Comparison of ENCODE assay signal across 30 cellular contexts in genomic region chr1:47672622-47673021, GRCh38.
"Had no signal": no experiment of that assay in that cellular context is flagged by ENCODE, and none has a peak within 500 bp of the region (broad histone marks: within the 10 kb centered on the region; RNA-seq: fewer than 3 reads in every experiment).

No MANE protein-coding gene starts in this region.

- H3K4me3 ChIP-seq: ascending aorta, cardiac muscle cell had no signal

- H3K27ac ChIP-seq: ascending aorta, cardiac muscle cell, WERI-Rb-1 had no signal

- ATAC-seq: activated CD8-positive, alpha-beta T cell treated with anti-CD3 and anti-CD28 coated beads for 36 hours; activated naive CD8-positive, alpha-beta T cell treated with anti-CD3 and anti-CD28 coated beads, Interleukin-2, amount 50 U/mL, for 24 hours; activated T-cell treated with anti-CD3 and anti-CD28 coated beads, Interleukin-2, amount 50 U/mL, for 4 hours; activated T-cell treated with anti-CD3 and anti-CD28 coated beads, Interleukin-2, amount 50 U/mL, for 72 hours; activated T-helper 17 cell treated with anti-CD3 and anti-CD28 coated beads, Interleukin-2, amount 50 U/mL, for 72 hours; WTC11 had no signal

- H3K9me3 ChIP-seq: ascending aorta had no signal

- DNase-seq: activated CD4-positive, alpha-beta memory T cell treated with anti-CD3 and anti-CD28 coated beads for 36 hours; activated CD4-positive, alpha-beta T cell treated with anti-CD3 and anti-CD28 coated beads for 4 hours; activated CD4-positive, alpha-beta T cell treated with anti-CD3 and anti-CD28 coated beads, Interleukin-2, amount 10 ng/mL, durations not matched to agents 24 days and 14 days; activated CD4-positive, alpha-beta T cell treated with anti-CD3 and anti-CD28 coated beads, Interleukin-2, amount 50 U/mL, for 1 hour; activated CD4-positive, alpha-beta T cell treated with anti-CD3 and anti-CD28 coated beads, Interleukin-2, amount 50 U/mL, for 4 hours; activated CD4-positive, CD25-positive, alpha-beta regulatory T cell; activated CD4-positive, CD25-positive, alpha-beta regulatory T cell treated with anti-CD3 and anti-CD28 coated beads, Interleukin-2, amount 50 U/mL, for 72 hours; activated CD8-positive, alpha-beta memory T cell treated with anti-CD3 and anti-CD28 coated beads, Interleukin-2, amount 50 U/mL, for 4 hours; activated CD8-positive, alpha-beta T cell treated with anti-CD3 and anti-CD28 coated beads for 36 hours; activated effector memory CD4-positive, alpha-beta T cell treated with anti-CD3 and anti-CD28 coated beads, Interleukin-2, amount 50 U/mL, for 16 hours; activated naive CD4-positive, alpha-beta T cell treated with anti-CD3 and anti-CD28 coated beads, Interleukin-2, amount 10 ng/mL, durations not matched to agents 7 days and 5 days; activated naive CD4-positive, alpha-beta T cell treated with Interleukin-2 at 50 U/mL for 16 hours; activated naive CD8-positive, alpha-beta T cell treated with anti-CD3 and anti-CD28 coated beads, Interleukin-2, amount 10 ng/mL, durations not matched to agents 7 days and 5 days; activated naive CD8-positive, alpha-beta T cell treated with anti-CD3 and anti-CD28 coated beads, Interleukin-2, amount 50 U/mL, for 24 hours; activated T-cell treated with anti-CD3 and anti-CD28 coated beads for 4 hours; activated T-cell treated with anti-CD3 and anti-CD28 coated beads, Interleukin-2, amount 50 U/mL, for 1 hour; activated T-cell treated with anti-CD3 and anti-CD28 coated beads, Interleukin-2, amount 50 U/mL, for 4 hours; activated T-cell treated with anti-CD3 and anti-CD28 coated beads, Interleukin-2, amount 50 U/mL, for 72 hours; amygdala; anterior cingulate cortex; caudate nucleus; cerebellar nuclear complex; T-helper 2 cell; T-helper 9 cell; WERI-Rb-1 had no signal

- H3K4me1 ChIP-seq: ascending aorta had no signal

- FAIRE-seq: bronchial epithelial cell had no signal

- H3K27me3 ChIP-seq: ascending aorta, cardiac muscle cell had no signal

- H3K36me3 ChIP-seq: ascending aorta, cardiac muscle cell, WERI-Rb-1 had no signal
